In the genomic region with DNA sequence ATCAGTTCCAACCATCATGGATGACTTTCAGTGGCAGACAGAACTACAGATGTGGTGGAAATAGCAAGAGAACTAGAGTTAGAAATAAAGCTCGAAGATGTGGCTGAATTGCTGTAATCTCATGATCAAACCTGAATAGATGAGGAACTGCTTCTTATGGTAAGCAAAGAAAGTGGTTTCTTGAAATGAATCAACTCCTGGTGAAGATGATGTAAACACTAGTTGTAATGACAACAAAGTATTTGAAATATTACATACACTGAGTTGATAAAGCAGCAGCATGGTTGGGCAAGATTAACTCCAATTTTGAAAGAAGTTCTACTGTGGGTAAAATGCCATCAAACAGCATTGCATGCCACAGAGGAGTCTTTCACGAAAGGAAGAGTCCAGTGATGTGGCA, we compare ENCODE assay signal across 19 cellular contexts.
DNase-seq lines count a peak whose midpoint lies in the region; ATAC-seq and TF ChIP-seq lines count a peak whose summit lies in the region.
"Had no signal": no experiment of that assay in that cellular context is flagged by ENCODE, and none has a peak within 500 bp of the region (broad histone marks: within the 10 kb centered on the region; RNA-seq: fewer than 3 reads in every experiment).

No MANE protein-coding gene starts in this region.

- H3K27me3 ChIP-seq in esophagus muscularis mucosa = no peaks in the 10 kb centered on the region

- DNase-seq in stimulated activated naive CD8-positive, alpha-beta T cell treated with anti-CD3 and anti-CD28 coated beads, Interleukin-15, amount 100 ng/mL, for 72 hours = no peak
- no peak for DNase-seq in stimulated activated naive CD8-positive, alpha-beta T cell treated with anti-CD3 and anti-CD28 coated beads, Interleukin-15, Interleukin-2, amounts not matched to agents 100 U/mL and 50 U/mL, for 24 hours
- peak; percentile 7 for DNase-seq in NCI-H226
- DNase-seq in stimulated activated naive B cell treated with anti-CD40 and anti-IgM and Interleukin-4, amounts not matched to agents 10 μg/mL and 1 μg/mL and 100 μg/mL, for 72 hours = no peak
- DNase-seq in NCI-H1417 (lab: John Stamatoyannopoulos, UW) = no peak
- no peak for DNase-seq in midbrain (lab: John Stamatoyannopoulos, UW)
- DNase-seq in esophagus muscularis mucosa (ENCODE audit: extremely low spot score) = no peak
- DNase-seq: C1 segment of cervical spinal cord, DMS153, EL, HCEC 1CT, Kasumi-1, NCI-H1436, NCI-H2081, NCI-H2227 treated with DMSO at 0.1 percent for 48 hours, T-cell had no signal

- no peaks in the 10 kb centered on the region for H3K27me3 Mint-ChIP-seq in stimulated activated naive CD8-positive, alpha-beta T cell treated with anti-CD3 and anti-CD28 coated beads, Interleukin-15, amount 100 ng/mL, for 72 hours
- no peaks in the 10 kb centered on the region for H3K27me3 Mint-ChIP-seq in stimulated activated naive B cell treated with anti-CD40 and anti-IgM and Interleukin-4, amounts not matched to agents 10 μg/mL and 1 μg/mL and 100 μg/mL, for 72 hours

- no peaks in the 10 kb centered on the region for H3K36me3 Mint-ChIP-seq in stimulated activated naive B cell treated with anti-CD40 and anti-IgM and Interleukin-4, amounts not matched to agents 10 μg/mL and 1 μg/mL and 100 μg/mL, for 72 hours
- H3K36me3 Mint-ChIP-seq: T-cell had no signal

- H3K4me3 ChIP-seq in esophagus muscularis mucosa = no peak overlapping the region
- H3K4me3 ChIP-seq: SK-N-MC had no signal

- no peak for TF ChIP-seq EP300 in esophagus muscularis mucosa (IDR thresholded peaks at IDR 0.05)

- intact Hi-C loops in esophagus muscularis mucosa (cut with DNase I) = no loop called here

- H3K4me1 ChIP-seq in esophagus muscularis mucosa = no peaks in the 10 kb centered on the region

- no peak overlapping the region for H3K27ac ChIP-seq in esophagus muscularis mucosa (replicated peaks in 1 of 4)
- H3K27ac ChIP-seq: SK-N-MC had no signal

- TF ChIP-seq POLR2A in esophagus muscularis mucosa (IDR thresholded peaks at IDR 0.05; ENCODE audit: low read depth) = no peak

- no peaks in the 10 kb centered on the region for H3K4me1 Mint-ChIP-seq in stimulated activated naive CD8-positive, alpha-beta T cell treated with anti-CD3 and anti-CD28 coated beads, Interleukin-15, amount 100 ng/mL, for 72 hours
- no peaks in the 10 kb centered on the region for H3K4me1 Mint-ChIP-seq in stimulated activated naive B cell treated with anti-CD40 and anti-IgM and Interleukin-4, amounts not matched to agents 10 μg/mL and 1 μg/mL and 100 μg/mL, for 72 hours
- H3K4me1 Mint-ChIP-seq: T-cell had no signal

- ATAC-seq in stimulated activated naive CD8-positive, alpha-beta T cell treated with anti-CD3 and anti-CD28 coated beads, Interleukin-15, amount 100 ng/mL, for 72 hours = peak; percentile 60
- ATAC-seq in stimulated activated naive CD8-positive, alpha-beta T cell treated with anti-CD3 and anti-CD28 coated beads, Interleukin-15, Interleukin-2, amounts not matched to agents 100 U/mL and 50 U/mL, for 24 hours = no peak
- peak; percentile 78 for ATAC-seq in HG02884 (IDR thresholded peaks at IDR 0.05; ENCODE audit: unreplicated experiment)
- ATAC-seq in stimulated activated naive B cell treated with anti-CD40 and anti-IgM and Interleukin-4, amounts not matched to agents 10 μg/mL and 1 μg/mL and 100 μg/mL, for 72 hours (replicated peaks) = peak; percentile 38 to 46
- ATAC-seq: Right ventricle myocardium inferior, T-cell had no signal

- H3K4me3 Mint-ChIP-seq in stimulated activated naive CD8-positive, alpha-beta T cell treated with anti-CD3 and anti-CD28 coated beads, Interleukin-15, amount 100 ng/mL, for 72 hours = no peak overlapping the region
- H3K4me3 Mint-ChIP-seq in stimulated activated naive B cell treated with anti-CD40 and anti-IgM and Interleukin-4, amounts not matched to agents 10 μg/mL and 1 μg/mL and 100 μg/mL, for 72 hours = no peak overlapping the region
- H3K4me3 Mint-ChIP-seq: T-cell had no signal

- WGBS in esophagus muscularis mucosa = 85% methylated on average over 2 of the region's 2 CpGs

- H3K27ac Mint-ChIP-seq in stimulated activated naive CD8-positive, alpha-beta T cell treated with anti-CD3 and anti-CD28 coated beads, Interleukin-15, amount 100 ng/mL, for 72 hours = peak overlapping the region in 1 of 2 donors; percentile 68
- no peak overlapping the region for H3K27ac Mint-ChIP-seq in stimulated activated naive B cell treated with anti-CD40 and anti-IgM and Interleukin-4, amounts not matched to agents 10 μg/mL and 1 μg/mL and 100 μg/mL, for 72 hours
- H3K27ac Mint-ChIP-seq: T-cell had no signal

- no peaks in the 10 kb centered on the region for H3K36me3 ChIP-seq in esophagus muscularis mucosa

- no peaks in the 10 kb centered on the region for H3K9me3 Mint-ChIP-seq in stimulated activated naive CD8-positive, alpha-beta T cell treated with anti-CD3 and anti-CD28 coated beads, Interleukin-15, amount 100 ng/mL, for 72 hours
- no peaks in the 10 kb centered on the region for H3K9me3 Mint-ChIP-seq in stimulated activated naive B cell treated with anti-CD40 and anti-IgM and Interleukin-4, amounts not matched to agents 10 μg/mL and 1 μg/mL and 100 μg/mL, for 72 hours
- H3K9me3 Mint-ChIP-seq: T-cell had no signal

- no peak for TF ChIP-seq CTCF in esophagus muscularis mucosa (IDR thresholded peaks at IDR 0.05)

- H3K9me3 ChIP-seq in esophagus muscularis mucosa = no peaks in the 10 kb centered on the region
